In the genomic region with DNA sequence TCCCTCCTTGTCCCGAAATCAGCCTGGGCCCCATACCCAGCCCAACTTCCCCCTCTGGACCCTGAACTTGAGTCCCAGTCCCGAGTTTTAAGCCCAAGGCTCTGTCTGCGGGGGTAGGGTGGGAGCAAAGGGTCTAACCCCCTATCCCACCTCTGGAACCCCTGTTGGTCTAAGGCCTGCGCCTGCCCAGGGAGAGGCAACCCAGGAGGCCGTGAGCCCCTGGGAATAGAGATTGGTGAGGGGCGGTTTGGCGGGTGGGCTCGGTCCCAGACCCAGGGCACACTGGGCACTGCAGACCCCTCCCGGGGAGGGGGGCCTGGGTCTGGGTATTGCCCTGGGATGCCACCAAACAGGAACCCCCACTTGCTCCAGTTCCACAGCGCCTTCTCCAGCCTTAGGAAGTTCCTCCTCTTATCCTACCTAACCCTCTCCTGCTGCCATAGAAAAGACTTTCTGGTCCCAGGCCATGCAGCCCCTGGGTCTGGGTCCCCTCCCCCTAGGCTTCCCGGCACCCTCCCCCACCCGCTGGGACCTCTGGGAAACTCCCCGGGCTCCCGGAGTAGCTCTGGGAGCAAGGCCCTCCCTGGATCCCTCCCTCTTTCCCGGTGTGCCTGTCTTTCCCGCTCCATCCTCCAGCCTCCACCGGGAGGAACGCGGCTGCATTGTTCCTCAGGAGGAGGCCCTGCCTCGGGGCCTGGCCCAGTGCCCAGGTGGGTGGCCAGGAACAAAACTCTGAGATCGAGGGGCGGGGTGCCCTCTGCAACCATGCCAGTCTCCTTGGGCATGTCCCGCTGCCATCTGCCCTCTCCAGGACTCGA, we compare ENCODE assay signal across 8 cellular contexts. TPM values are rescaled to one million over a fixed set of nuclear protein-coding genes. Genes with fewer than 3 reads are reported as not detected.
A peak's percentile ranks its signal among the peaks of the same experiment; 100 is the strongest.
DNase-seq lines count a peak whose midpoint lies in the region; ATAC-seq and TF ChIP-seq lines count a peak whose summit lies in the region.

No MANE protein-coding gene starts in this region.

- H3K9me2 ChIP-seq in PC-9 (ENCODE audit: insufficient read depth): no peaks in the 10 kb centered on the region

- CTCF ChIA-PET in PC-9 (lab: Charles Lee): no interaction called here

- BruUV-seq in PC-9 (replicated peaks; lab: Mats Ljungman, UMichigan): no TSS peak

- intact Hi-C loops in PC-9 (cut with micrococcal nuclease; ENCODE audit: unreplicated experiment) (loop anchor here (1.0 to 10.0 kb wide), 3 partner anchors 8 to 1059 kb away; no protein-coding TSS in a partner anchor), mucosa of descending colon (cut with DNase I, micrococcal nuclease) (no loop called here)

- H3K4me2 ChIP-seq in PC-9: peak overlapping the region; percentile 97

- no peaks in the 10 kb centered on the region for H3K9me3 ChIP-seq in PC-9 (ENCODE audit: insufficient read depth, low read depth)
- no peaks in the 10 kb centered on the region for H3K9me3 ChIP-seq in effector memory CD4-positive, alpha-beta T cell (ENCODE audit: control insufficient read depth, low read length)
- no peaks in the 10 kb centered on the region for H3K9me3 ChIP-seq in mucosa of descending colon

- peaks cover 16% of the 10 kb centered on the region; the same call in 1 of the 2 replicates for H4K20me1 ChIP-seq in PC-9 (ENCODE audit: insufficient read depth)

- H3K36me3 ChIP-seq in PC-9 (ENCODE audit: low read depth) (peaks cover 4% of the 10 kb centered on the region; the same call in 1 of the 2 replicates), mucosa of descending colon (ENCODE audit: low read depth) (no peaks in the 10 kb centered on the region)
- no peaks in the 10 kb centered on the region for H3K36me3 ChIP-seq in effector memory CD4-positive, alpha-beta T cell (ENCODE audit: control insufficient read depth, insufficient read depth, low read length)

- TF ChIP-seq CTCF in PC-9 (conservative IDR thresholded peaks at IDR 0.05) (no peak; the same call in 1 of the 2 replicates), mucosa of descending colon (IDR thresholded peaks at IDR 0.05) (no peak)

- H3K79me2 ChIP-seq in PC-9 (ENCODE audit: low read depth): peaks cover 47% of the 10 kb centered on the region

- ATAC-seq in mucosa of descending colon (peak; percentile 15), esophagus mucosa (no peak)

- H3F3A ChIP-seq in PC-9 (ENCODE audit: insufficient read depth, low read depth): peaks cover 78% of the 10 kb centered on the region

- H3K27ac ChIP-seq in PC-9: peak overlapping the region; percentile 89
- H3K27ac ChIP-seq in effector memory CD4-positive, alpha-beta T cell (ENCODE audit: insufficient read depth, low read length, poor library complexity, severe bottlenecking): peak overlapping the region; percentile 99

- no peaks in the 10 kb centered on the region for H3K27me3 ChIP-seq in PC-9 (ENCODE audit: insufficient read depth, low read depth)
- no peaks in the 10 kb centered on the region for H3K27me3 ChIP-seq in effector memory CD4-positive, alpha-beta T cell (replicated peaks; ENCODE audit: control insufficient read depth, insufficient read depth, low read length, poor library complexity, severe bottlenecking)

- POLR2A ChIA-PET in PC-9 (lab: Charles Lee; ENCODE audit: unreplicated experiment): interaction anchor here (0.5 to 1.3 kb wide), 12 partner anchors 9 to 591 kb away, joined by 3 to 27 read pairs (median 4); a partner anchor contains a TSS

- no peak overlapping the region for H2AFZ ChIP-seq in PC-9

- peak; percentile 58 for DNase-seq in DMS 273 (lab: John Stamatoyannopoulos, UW; ENCODE audit: unreplicated experiment)
- DNase-seq in DMS 273 treated with DMSO at 0.1 percent for 48 hours (lab: John Stamatoyannopoulos, UW): no peak
- peak; percentile 87 to 96 for DNase-seq in PC-9
- no peak for DNase-seq in effector memory CD4-positive, alpha-beta T cell
- DNase-seq in mucosa of descending colon: peak; percentile 64 to 87 (median 82)
- no peak for DNase-seq in SKM-1 treated with dmso at 0.1 percent for 144 hours (lab: John Stamatoyannopoulos, UW; ENCODE audit: unreplicated experiment)
- no peak for DNase-seq in GM19240 (ENCODE audit: insufficient read length, low spot score)

- peaks cover 70% of the 10 kb centered on the region for H3K4me1 ChIP-seq in PC-9 (replicated peaks; ENCODE audit: insufficient read depth)
- H3K4me1 ChIP-seq in effector memory CD4-positive, alpha-beta T cell (ENCODE audit: control insufficient read depth, insufficient read depth, low read length, poor library complexity, severe bottlenecking): peaks cover 87% of the 10 kb centered on the region
- peaks cover 53% of the 10 kb centered on the region for H3K4me1 ChIP-seq in mucosa of descending colon (ENCODE audit: low read depth)

- peak overlapping the region; percentile 61 for H3K4me3 ChIP-seq in PC-9
- H3K4me3 ChIP-seq in effector memory CD4-positive, alpha-beta T cell (ENCODE audit: insufficient read depth, low read depth, low read length, poor library complexity, severe bottlenecking): peak overlapping the region; percentile 56
- peak overlapping the region; percentile 99 for H3K4me3 ChIP-seq in mucosa of descending colon

RNA-seq across cellular contexts. Expression of a gene that starts 33.6 kb away (rescaled TPM):
- total RNA-seq in PC-9 (2021): 1.7 and 2.1 TPM in 2 replicates
- total RNA-seq in mucosa of descending colon: 1 to 10 TPM in 1 of 3 donors, not detected in 2; 1.5 TPM
- not detected for total RNA-seq in esophagus mucosa

RNA-seq across cellular contexts. Expression of a gene that starts 48.1 kb away (rescaled TPM):
- total RNA-seq in PC-9 (2021): 15.2 and 15.8 TPM in 2 replicates
- total RNA-seq in mucosa of descending colon: 1 to 10 TPM; 4.1 to 4.6 (median 4.1) TPM
- 10.9 TPM for total RNA-seq in esophagus mucosa

Comparison
In these comparisons a context has a peak if more than half of its experiments do, and no peak if none do; other contexts are left out.
1. DNase-seq: peak in DMS 273 (single experiment), PC-9 (2 of 2) and mucosa of descending colon (3 of 3); none in DMS 273 treated with DMSO at 0.1 percent for 48 hours (single experiment), effector memory CD4-positive, alpha-beta T cell (0 of 3), SKM-1 treated with dmso at 0.1 percent for 144 hours (single experiment) and GM19240 (single experiment).
2. Peak in every context shown above with its lines, with median percentiles within 50 percentile points of each other: H3K4me3 ChIP-seq.